In the genomic region with DNA sequence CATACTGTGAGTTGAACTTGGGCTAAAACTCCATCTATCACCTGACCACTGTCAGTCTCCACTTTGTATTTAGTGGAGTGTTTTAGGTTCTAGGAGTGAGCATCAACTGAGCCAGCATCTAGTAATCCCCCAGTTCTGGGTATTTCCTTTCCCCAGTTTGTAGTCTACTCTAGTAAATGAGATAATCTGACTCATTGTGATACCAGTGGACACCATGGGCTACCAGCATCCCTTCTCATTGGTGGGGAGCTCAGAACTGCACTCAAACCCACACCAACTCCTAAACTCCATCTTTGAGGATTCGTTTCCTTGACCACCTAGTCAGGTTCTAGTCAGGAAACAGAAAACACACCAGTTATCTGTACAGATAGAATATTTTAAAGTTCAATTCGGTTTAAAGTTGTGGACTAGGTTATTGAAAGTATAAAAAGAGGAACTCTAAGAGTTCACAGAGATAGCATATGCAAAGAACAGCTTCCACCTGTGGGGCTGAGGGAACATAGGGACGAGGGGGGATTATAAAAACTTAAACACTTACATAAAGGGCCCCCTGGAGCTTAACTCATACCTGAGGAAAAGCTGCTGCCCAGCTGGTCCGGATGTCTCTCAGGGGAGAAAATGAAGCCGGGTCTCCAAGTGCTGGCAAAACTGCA, we compare ENCODE assay signal across 8 cellular contexts.
DNase-seq lines count a peak whose midpoint lies in the region; ATAC-seq lines count a peak whose summit lies in the region.
"Had no signal": no experiment of that assay in that cellular context is flagged by ENCODE, and none has a peak within 500 bp of the region (broad histone marks: within the 10 kb centered on the region; RNA-seq: fewer than 3 reads in every experiment).

No MANE protein-coding gene starts in this region.

- ATAC-seq in GM18907 (IDR thresholded peaks at IDR 0.05; ENCODE audit: unreplicated experiment) (peak; percentile 96), GM21737 (IDR thresholded peaks at IDR 0.05; ENCODE audit: unreplicated experiment) (peak; percentile 91), HG03558 (IDR thresholded peaks at IDR 0.05; ENCODE audit: extremely low read depth, unreplicated experiment) (peak; percentile 83), memory B cell (ENCODE audit: low read depth) (peak; percentile 90)

- DNase-seq in memory B cell (ENCODE audit: low spot score in 2 of 2), result peak; percentile 11 to 19
- DNase-seq in NCI-H1930 (lab: John Stamatoyannopoulos, UW), result no peak
- no peak for DNase-seq in SW 1271 (lab: John Stamatoyannopoulos, UW)
- no peak for DNase-seq in NCI-H2196 treated with DMSO at 0.1 percent for 48 hours (lab: John Stamatoyannopoulos, UW; ENCODE audit: unreplicated experiment)
- DNase-seq: cerebellar nuclear complex had no signal

- peaks cover 19% of the 10 kb centered on the region for H3K4me1 Mint-ChIP-seq in memory B cell

- no peaks in the 10 kb centered on the region for H3K27me3 Mint-ChIP-seq in memory B cell

- H3K4me3 Mint-ChIP-seq in memory B cell, result peak overlapping the region; percentile 51

- peak overlapping the region; percentile 82 for H3K27ac Mint-ChIP-seq in memory B cell

- H3K36me3 Mint-ChIP-seq in memory B cell, result peaks cover 9% of the 10 kb centered on the region

- no peaks in the 10 kb centered on the region for H3K9me3 Mint-ChIP-seq in memory B cell

Comparison
In these comparisons a context has a peak if more than half of its experiments do, and no peak if none do; other contexts are left out.
1. DNase-seq: peak in memory B cell (2 of 2); none in NCI-H1930 (0 of 2), SW 1271 (0 of 2) and NCI-H2196 treated with DMSO at 0.1 percent for 48 hours (single experiment).
2. Peak in every context shown above with its lines, with median percentiles within 50 percentile points of each other: ATAC-seq.